Comparison of ENCODE assay signal across 13 cellular contexts in genomic region chr2:223262946-223263345, GRCh38.
DNase-seq lines count a peak whose midpoint lies in the region; ATAC-seq lines count a peak whose summit lies in the region.
"Had no signal": no experiment of that assay in that cellular context is flagged by ENCODE, and none has a peak within 500 bp of the region (broad histone marks: within the 10 kb centered on the region; RNA-seq: fewer than 3 reads in every experiment).

No MANE protein-coding gene starts in this region.

- H3K4ac ChIP-seq in mesenchymal stem cell (ENCODE audit: low read depth in 1 of 2, low read length in 2 of 2) = no peak overlapping the region

- H3K27ac ChIP-seq in mesenchymal stem cell (ENCODE audit: low read length, poor library complexity, severe bottlenecking) = peak overlapping the region; percentile 69
- H3K27ac ChIP-seq: BLaER1 treated with 17β-estradiol and CSF1 and Interleukin-3, amounts not matched to agents 10 nM and 100 nM had no signal

- no peak overlapping the region for H3K4me3 ChIP-seq in mesenchymal stem cell (ENCODE audit: insufficient read depth in 1 of 2, low read depth in 1 of 2, low read length in 2 of 2)
- H3K4me3 ChIP-seq: BLaER1 treated with 17β-estradiol and CSF1 and Interleukin-3, amounts not matched to agents 10 nM and 100 nM had no signal

- H2BK120ac ChIP-seq in mesenchymal stem cell (ENCODE audit: low read depth, low read length) = no peak overlapping the region

- H3K23ac ChIP-seq in mesenchymal stem cell (ENCODE audit: low read length in 2 of 2) = no peak overlapping the region

- H3K9me3 ChIP-seq in mesenchymal stem cell (ENCODE audit: control insufficient read depth, low read length) = no peaks in the 10 kb centered on the region

- H3K9ac ChIP-seq in mesenchymal stem cell (ENCODE audit: low read length) = no peak overlapping the region
- H3K9ac ChIP-seq: BLaER1 treated with 17β-estradiol and CSF1 and Interleukin-3, amounts not matched to agents 10 nM and 100 nM had no signal

- no peaks in the 10 kb centered on the region for H3K79me1 ChIP-seq in mesenchymal stem cell (replicated peaks; ENCODE audit: low read length, poor library complexity, severe bottlenecking)

- H3K14ac ChIP-seq in mesenchymal stem cell (ENCODE audit: low read length in 2 of 2) = no peak overlapping the region

- H2BK5ac ChIP-seq in mesenchymal stem cell (ENCODE audit: low read depth, low read length, poor library complexity, severe bottlenecking) = peak overlapping the region; percentile 84

- H4K91ac ChIP-seq in mesenchymal stem cell (ENCODE audit: low read length) = peak overlapping the region; percentile 39

- H2BK12ac ChIP-seq in mesenchymal stem cell (ENCODE audit: low read length in 2 of 2) = no peak overlapping the region

- peak overlapping the region; percentile 68 for H2AK5ac ChIP-seq in mesenchymal stem cell (ENCODE audit: low read length, severe bottlenecking)

- H3K18ac ChIP-seq in mesenchymal stem cell (ENCODE audit: low read depth in 1 of 2, low read length in 2 of 2) = no peak overlapping the region

- H2BK15ac ChIP-seq in mesenchymal stem cell (ENCODE audit: low read depth, poor library complexity, severe bottlenecking) = no peak overlapping the region

- peaks cover 6% of the 10 kb centered on the region for H3K4me1 ChIP-seq in mesenchymal stem cell (ENCODE audit: control insufficient read depth, insufficient read depth, low read depth, low read length)

- peak overlapping the region; percentile 55 for H4K8ac ChIP-seq in mesenchymal stem cell (ENCODE audit: low read length)

- no peak for ATAC-seq in HG03469 (IDR thresholded peaks at IDR 0.05; ENCODE audit: unreplicated experiment)

- 25% methylated on average over 6 of the region's 6 CpGs for WGBS in mesenchymal stem cell

- no peak overlapping the region for H3K4me2 ChIP-seq in mesenchymal stem cell (ENCODE audit: low read length, poor library complexity, severe bottlenecking)
- H3K4me2 ChIP-seq: BLaER1 treated with 17β-estradiol and CSF1 and Interleukin-3, amounts not matched to agents 10 nM and 100 nM had no signal

- H3K36me3 ChIP-seq in mesenchymal stem cell (ENCODE audit: control insufficient read depth in 1 of 2, insufficient read depth in 2 of 2, low read depth in 1 of 2, low read length in 2 of 2) = no peaks in the 10 kb centered on the region
- H3K36me3 ChIP-seq: BLaER1 treated with 17β-estradiol and CSF1 and Interleukin-3, amounts not matched to agents 10 nM and 100 nM had no signal

- H2AFZ ChIP-seq in mesenchymal stem cell (ENCODE audit: low read depth, low read length) = no peak overlapping the region

- DNase-seq in EL (peak; percentile 66), LoVo (ENCODE audit: low spot score) (peak; percentile 73), astrocyte of the hippocampus (ENCODE audit: low read depth, low spot score) (peak; percentile 38), mesenchymal stem cell (peak; percentile 36), NCI-H748 (lab: John Stamatoyannopoulos, UW; ENCODE audit: unreplicated experiment) (no peak), NK-92 (lab: John Stamatoyannopoulos, UW; ENCODE audit: unreplicated experiment) (no peak)
- DNase-seq in stimulated activated naive CD4-positive, alpha-beta T cell (lab: John Stamatoyannopoulos, UW) = no peak
- DNase-seq: activated CD4-positive, alpha-beta T cell treated with anti-CD3 and anti-CD28 coated beads, Interleukin-2, amount 50 U/mL, for 48 hours; activated effector memory CD4-positive, alpha-beta T cell treated with Interleukin-2 at 50 U/mL for 16 hours; NCI-H187; OCI-M1 had no signal

- H3K27me3 ChIP-seq in mesenchymal stem cell (ENCODE audit: control insufficient read depth in 1 of 2, insufficient read depth in 1 of 2, low read length in 2 of 2) = no peaks in the 10 kb centered on the region
- H3K27me3 ChIP-seq: BLaER1 treated with 17β-estradiol and CSF1 and Interleukin-3, amounts not matched to agents 10 nM and 100 nM had no signal

Comparison
In these comparisons a context has a peak if more than half of its experiments do, and no peak if none do; other contexts are left out.
1. DNase-seq: peak in EL (single experiment), LoVo (single experiment), astrocyte of the hippocampus (single experiment) and mesenchymal stem cell (single experiment); none in stimulated activated naive CD4-positive, alpha-beta T cell (0 of 6), NCI-H748 (single experiment) and NK-92 (single experiment).